ENCODE assay signal across 9 cellular contexts in genomic region chr11:3091846-3092602, GRCh38. TPM values are rescaled to one million over a fixed set of nuclear protein-coding genes. Genes with fewer than 3 reads are reported as not detected.
A peak's percentile ranks its signal among the peaks of the same experiment; 100 is the strongest.
DNase-seq lines count a peak whose midpoint lies in the region; ATAC-seq, FAIRE-seq and TF ChIP-seq lines count a peak whose summit lies in the region.
"Had no signal": no experiment of that assay in that cellular context is flagged by ENCODE, and none has a peak within 500 bp of the region (broad histone marks: within the 10 kb centered on the region; RNA-seq: fewer than 3 reads in every experiment).

No MANE protein-coding gene starts in this region.

- intact Hi-C loops in dorsolateral prefrontal cortex (cut with DNase I): loop anchor here (1.0 to 10.0 kb wide), 7 partner anchors 35 to 557 kb away; partner anchors contain the start of genes CARS1 (in 1 of the 2) and MRGPRG (in 1 of the 2)

- DNase-seq in NCI-H510A treated with DMSO at 0.1 percent for 48 hours (lab: John Stamatoyannopoulos, UW): peak; percentile 35
- DNase-seq in activated CD4-positive, alpha-beta T cell treated with anti-CD3 and anti-CD28 coated beads, Interleukin-2, amount 50 U/mL, for 24 hours (ENCODE audit: low read depth in 1 of 2, low spot score in 1 of 2): peak; percentile 52 to 61
- DNase-seq in dorsolateral prefrontal cortex: peak in 9 of 10 donors; percentile 43 to 84 (median 65)
- DNase-seq in medulla oblongata (ENCODE audit: extremely low spot score): peak; percentile 54
- DNase-seq in stimulated activated CD8-positive, alpha-beta memory T cell treated with anti-CD3 and anti-CD28 coated beads, Interleukin-15, amount 100 ng/mL, for 48 hours (ENCODE audit: low read depth in 2 of 2): peak; percentile 48 to 51

- H3K27ac ChIP-seq in dorsolateral prefrontal cortex: peak overlapping the region in 1 of 59 donors; percentile 30

- H3K4me3 ChIP-seq in dorsolateral prefrontal cortex: no peak overlapping the region

- ATAC-seq in HG02840 (IDR thresholded peaks at IDR 0.05; ENCODE audit: low FRiP score, unreplicated experiment): peak; percentile 65
- ATAC-seq in HG03460 (IDR thresholded peaks at IDR 0.05; ENCODE audit: unreplicated experiment): no peak

- FAIRE-seq in G401.6 (lab: Jason Lieb, UNC): peak; percentile 41
- FAIRE-seq: endometrium had no signal

- no peaks in the 10 kb centered on the region for H3K27me3 ChIP-seq in dorsolateral prefrontal cortex

- TF ChIP-seq CTCF in dorsolateral prefrontal cortex (IDR thresholded peaks at IDR 0.05 in 54 of 56, conservative IDR thresholded peaks at IDR 0.05 in 2 of 56; ENCODE audit: low read depth in 1 of 56, partially characterized antibody in 56 of 56): peak; percentile 93 to 100 (median 99)

RNA-seq across cellular contexts. Expression of gene CARS1, which starts 34.8 kb away (rescaled TPM):
- total RNA-seq in dorsolateral prefrontal cortex: 100 to 1,000 TPM in 1 of 120 experiments, 10 to 100 TPM in 119; 40.9 to 104 (median 59.2) TPM
